1 cellular context compared by ENCODE assay signal in genomic region chr4:56976878-56977320, GRCh38.
TF ChIP-seq lines count a peak whose summit lies in the region.

No MANE protein-coding gene starts in this region.

TF ChIP-seq in GM23338, 12 proteins besides CTCF, POLR2A, EP300 and RAD21 (continued from another document):
- no peak for TF ChIP-seq ZNF462 (CRISPR knock-in tag; IDR thresholded peaks at IDR 0.05)
- no peak for TF ChIP-seq ZNF114 (CRISPR knock-in tag; IDR thresholded peaks at IDR 0.05)
- no peak for TF ChIP-seq NANOG (IDR thresholded peaks at IDR 0.05; ENCODE audit: borderline replicate concordance)
- no peak for TF ChIP-seq JUNB (IDR thresholded peaks at IDR 0.05; ENCODE audit: unreplicated experiment)
- TF ChIP-seq EZH2phosphoT487 (IDR thresholded peaks at IDR 0.05; ENCODE audit: unreplicated experiment), result no peak
- no peak for TF ChIP-seq ZNF331 (CRISPR knock-in tag; IDR thresholded peaks at IDR 0.05; ENCODE audit: low read depth)
TF ChIP-seq in GM23338: peak in this region for 0.
